In the genomic region with DNA sequence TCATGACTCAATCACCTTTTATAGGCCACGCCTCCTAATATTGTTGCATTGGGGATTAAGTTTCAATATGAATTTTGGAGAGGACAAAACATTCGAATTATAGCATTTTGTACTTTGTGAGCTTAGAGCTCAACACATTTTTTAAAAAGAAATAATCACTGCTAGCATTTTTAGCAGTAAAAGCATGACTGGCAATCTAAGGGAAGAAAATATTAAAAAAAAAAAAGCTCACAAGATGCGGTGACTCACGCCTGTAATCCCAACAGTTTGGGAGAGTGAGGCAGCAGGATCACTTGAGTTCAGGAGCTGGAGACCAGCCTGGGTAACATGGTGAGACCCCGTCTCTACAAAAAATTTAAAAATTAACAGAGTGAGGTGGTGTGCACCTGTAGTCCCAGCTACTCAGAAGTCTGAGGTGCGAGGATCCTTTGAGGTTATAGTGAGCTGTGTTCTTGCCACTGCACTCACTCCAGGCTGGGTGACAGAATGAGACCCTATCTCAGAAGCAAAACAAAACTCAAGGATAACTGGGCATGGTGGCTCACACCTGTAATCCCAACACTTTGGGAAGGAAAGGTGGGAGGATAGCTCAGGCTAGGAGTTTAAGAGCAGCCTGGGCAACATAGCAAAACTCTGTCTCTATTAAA, we compare ENCODE assay signal across 11 cellular contexts. TPM values are rescaled to one million over a fixed set of nuclear protein-coding genes. Genes with fewer than 3 reads are reported as not detected.
DNase-seq lines count a peak whose midpoint lies in the region; ATAC-seq and TF ChIP-seq lines count a peak whose summit lies in the region.
"Had no signal": no experiment of that assay in that cellular context is flagged by ENCODE, and none has a peak within 500 bp of the region (broad histone marks: within the 10 kb centered on the region; RNA-seq: fewer than 3 reads in every experiment).

No MANE protein-coding gene starts in this region.

- H3K4me2 ChIP-seq in IMR-90 (ENCODE audit: low read depth, low read length): no peak overlapping the region

- no peak overlapping the region for H4K5ac ChIP-seq in IMR-90 (ENCODE audit: low read depth, low read length)

- no TSS peak for BruUV-seq in IMR-90 (replicated peaks; lab: Mats Ljungman, UMichigan)

- TF ChIP-seq POLR2A in IMR-90 (IDR thresholded peaks at IDR 0.05; ENCODE audit: low read depth, low read length): no peak

- ATAC-seq in IMR-90 (ENCODE audit: low read depth) (peak; percentile 43; the same call in 1 of the 2 replicates), memory B cell (ENCODE audit: low read depth) (no peak), HG03196 (IDR thresholded peaks at IDR 0.05; ENCODE audit: unreplicated experiment) (no peak)

- WGBS in IMR-90 (ENCODE audit: extremely low coverage in 2 of 2, insufficient read length in 1 of 2), 2 experiments: no CpG with 5 or more reads among the region's 6 CpGs

- no peak overlapping the region for H3K27ac ChIP-seq in IMR-90 (ENCODE audit: insufficient read depth, low read length)

- H3K4me1 ChIP-seq in IMR-90 (ENCODE audit: control insufficient read depth, insufficient read depth, low read length) (no peaks in the 10 kb centered on the region), adipocyte (ENCODE audit: control insufficient read depth, insufficient read depth, low read length) (no peaks in the 10 kb centered on the region)

- no peak overlapping the region for H3K9ac ChIP-seq in IMR-90 (ENCODE audit: low read depth, low read length)
- no peak overlapping the region for H3K9ac ChIP-seq in adipocyte (ENCODE audit: low read length)

- no peak overlapping the region for H2BK15ac ChIP-seq in IMR-90 (ENCODE audit: low read depth, low read length)

- H3K18ac ChIP-seq in IMR-90 (ENCODE audit: low read depth, low read length): no peak overlapping the region

- peak overlapping the region; percentile 17 for H3K4me3 Mint-ChIP-seq in memory B cell
- H3K4me3 Mint-ChIP-seq in CD14-positive monocyte: no peak overlapping the region
- H3K4me3 Mint-ChIP-seq: nephron had no signal

- TF ChIP-seq CTCF in IMR-90 (conservative IDR thresholded peaks at IDR 0.05; ENCODE audit: low read depth, low read length) (no peak), CD14-positive monocyte (IDR thresholded peaks at IDR 0.05) (no peak)

- TF ChIP-seq RAD21 in IMR-90 (IDR thresholded peaks at IDR 0.05; ENCODE audit: low read length): no peak

- H2AK5ac ChIP-seq in IMR-90 (ENCODE audit: low read depth, low read length): no peak overlapping the region

- H2BK5ac ChIP-seq in IMR-90 (ENCODE audit: low read depth, low read length, poor library complexity, severe bottlenecking): no peak overlapping the region

- H3K4me3 ChIP-seq in IMR-90 (ENCODE audit: insufficient read depth, low read depth, low read length): no peak overlapping the region
- no peak overlapping the region for H3K4me3 ChIP-seq in adipocyte (ENCODE audit: low read length)
- H3K4me3 ChIP-seq: transverse colon had no signal

- H3K27me3 Mint-ChIP-seq in memory B cell (no peaks in the 10 kb centered on the region), CD14-positive monocyte (ENCODE audit: low read depth in 3 of 3) (peaks cover 0 to 2% (median 0%) of the 10 kb centered on the region in 3 donors)

- H3K23ac ChIP-seq in IMR-90 (ENCODE audit: low read depth, low read length): no peak overlapping the region

- no peak overlapping the region for H2AFZ ChIP-seq in IMR-90 (replicated peaks; ENCODE audit: low read length, poor library complexity)

- peaks cover 28% of the 10 kb centered on the region for H3K4me1 Mint-ChIP-seq in memory B cell
- peaks cover 4% of the 10 kb centered on the region for H3K4me1 Mint-ChIP-seq in CD14-positive monocyte

- no peaks in the 10 kb centered on the region for H3K9me1 ChIP-seq in IMR-90 (ENCODE audit: insufficient read depth, low read length)

- no peak overlapping the region for H2BK120ac ChIP-seq in IMR-90 (ENCODE audit: low read depth, low read length)

- no peaks in the 10 kb centered on the region for H4K20me1 ChIP-seq in IMR-90 (ENCODE audit: insufficient read depth, low read length)

- H3K9me3 Mint-ChIP-seq in memory B cell: no peaks in the 10 kb centered on the region
- no peaks in the 10 kb centered on the region for H3K9me3 Mint-ChIP-seq in CD14-positive monocyte
- H3K9me3 Mint-ChIP-seq: nephron had no signal

- H3K27me3 ChIP-seq in IMR-90 (ENCODE audit: control insufficient read depth, insufficient read depth, low read length): no peaks in the 10 kb centered on the region; the same call in 1 of the 2 replicates
- H3K27me3 ChIP-seq in adipocyte (replicated peaks; ENCODE audit: control insufficient read depth, insufficient read depth, low read length): no peaks in the 10 kb centered on the region
- H3K27me3 ChIP-seq: transverse colon had no signal

- no peaks in the 10 kb centered on the region for H3K9me3 ChIP-seq in IMR-90 (ENCODE audit: control insufficient read depth, insufficient read depth, low read length)
- H3K9me3 ChIP-seq in adipocyte (ENCODE audit: control insufficient read depth, low read length): no peaks in the 10 kb centered on the region
- H3K9me3 ChIP-seq: transverse colon had no signal

- H2AK9ac ChIP-seq in IMR-90 (replicated peaks; ENCODE audit: low read depth, low read length, poor library complexity): no peak overlapping the region

- no peak overlapping the region for H3K14ac ChIP-seq in IMR-90 (replicated peaks; ENCODE audit: low read depth, low read length)

- H3K79me1 ChIP-seq in IMR-90 (ENCODE audit: low read depth in 1 of 2, low read length in 2 of 2): no peaks in the 10 kb centered on the region

- CTCF ChIA-PET in IMR-90 (lab: Yijun Ruan, JAX): interaction anchor here (1.4 kb wide), 1 partner anchor 30 kb away, joined by 6 read pairs; no protein-coding TSS in a partner anchor

- H3K56ac ChIP-seq in IMR-90 (ENCODE audit: extremely low read depth, insufficient read depth, low read length): no peak overlapping the region

- dilution Hi-C loops in IMR-90 (cut with HindIII; ENCODE audit: low sequenced_read_pairs, unreplicated experiment): no loop called here

- H3K36me3 Mint-ChIP-seq in memory B cell (no peaks in the 10 kb centered on the region), CD14-positive monocyte (no peaks in the 10 kb centered on the region)
- H3K36me3 Mint-ChIP-seq: activated naive CD4-positive, alpha-beta T cell treated with anti-CD3 and anti-CD28 coated beads, Interleukin-2, amount 50 U/mL, for 72 hours had no signal

- H3K36me3 ChIP-seq in IMR-90 (ENCODE audit: control insufficient read depth, insufficient read depth, low read length) (no peaks in the 10 kb centered on the region), adipocyte (ENCODE audit: control insufficient read depth, insufficient read depth, low read length, severe bottlenecking) (no peaks in the 10 kb centered on the region)
- H3K36me3 ChIP-seq: transverse colon had no signal

- DNase-seq in Caki2 (ENCODE audit: low read depth) (peak; percentile 73), IMR-90 (peak; percentile 63), adipocyte (ENCODE audit: low read depth) (peak; percentile 52), memory B cell (ENCODE audit: low spot score in 2 of 2) (no peak), CD14-positive monocyte (ENCODE audit: low spot score) (no peak), mucosa of gallbladder (ENCODE audit: low spot score) (no peak), OCI-M1 (lab: John Stamatoyannopoulos, UW) (no peak)

- H4K8ac ChIP-seq in IMR-90 (ENCODE audit: low read depth in 2 of 2, low read length in 2 of 2): no peak overlapping the region

- H4K91ac ChIP-seq in IMR-90 (ENCODE audit: insufficient read depth, low read depth, low read length): no peak overlapping the region

- H3K27ac Mint-ChIP-seq in memory B cell (peak overlapping the region; percentile 73), CD14-positive monocyte (peak overlapping the region in 1 of 7 donors; percentile 26)
- H3K27ac Mint-ChIP-seq: nephron had no signal

- POLR2A ChIA-PET in IMR-90 (lab: Charles Lee; ENCODE audit: unreplicated experiment): interaction anchor here (0.5 to 0.6 kb wide), 2 partner anchors 15 to 599 kb away, joined by 3 read pairs; no protein-coding TSS in a partner anchor

- H2BK20ac ChIP-seq in IMR-90 (ENCODE audit: low read depth, low read length): no peak overlapping the region

- in situ Hi-C loops in Caki2 (cut with HindIII; ENCODE audit: low pct_unique_long_range_greater_than_20kb, low sequenced_read_pairs): no loop called here
- in situ Hi-C loops in IMR-90 (cut with MboI; ENCODE audit: low sequenced_read_pairs): no loop called here

- intact Hi-C loops in IMR-90 (cut with micrococcal nuclease) (no loop called here), CD14-positive monocyte (cut with micrococcal nuclease) (no loop called here)

- H3K4ac ChIP-seq in IMR-90 (ENCODE audit: low read depth, low read length): no peak overlapping the region

TF ChIP-seq in IMR-90, 13 proteins besides CTCF, POLR2A, EP300 and RAD21:
- TF ChIP-seq NFE2L2 (IDR thresholded peaks at IDR 0.05; ENCODE audit: low read depth, low read length): peak; percentile 72
- TF ChIP-seq MAZ (IDR thresholded peaks at IDR 0.05; ENCODE audit: borderline replicate concordance, low read depth, low read length): no peak
- TF ChIP-seq RCOR1 (IDR thresholded peaks at IDR 0.05; ENCODE audit: insufficient replicate concordance, low read length): no peak
- no peak for TF ChIP-seq RFX5 (IDR thresholded peaks at IDR 0.05; ENCODE audit: low read depth, low read length)
- TF ChIP-seq, protein P1, sequence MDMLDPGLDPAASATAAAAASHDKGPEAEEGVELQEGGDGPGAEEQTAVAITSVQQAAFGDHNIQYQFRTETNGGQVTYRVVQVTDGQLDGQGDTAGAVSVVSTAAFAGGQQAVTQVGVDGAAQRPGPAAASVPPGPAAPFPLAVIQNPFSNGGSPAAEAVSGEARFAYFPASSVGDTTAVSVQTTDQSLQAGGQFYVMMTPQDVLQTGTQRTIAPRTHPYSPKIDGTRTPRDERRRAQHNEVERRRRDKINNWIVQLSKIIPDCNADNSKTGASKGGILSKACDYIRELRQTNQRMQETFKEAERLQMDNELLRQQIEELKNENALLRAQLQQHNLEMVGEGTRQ (IDR thresholded peaks at IDR 0.05; ENCODE audit: low read depth, low read length): no peak
- TF ChIP-seq FOS (IDR thresholded peaks at IDR 0.05; ENCODE audit: low read depth, low read length): 0 out of 2 replicates have a peak, but pooled peaks have one; percentile 19
- no peak for TF ChIP-seq CHD1 (IDR thresholded peaks at IDR 0.05; ENCODE audit: low read depth, low read length)
- no peak for TF ChIP-seq SMC3 (IDR thresholded peaks at IDR 0.05; ENCODE audit: low read depth, low read length)
- TF ChIP-seq MAFK (IDR thresholded peaks at IDR 0.05; ENCODE audit: low read depth, low read length): no peak

RNA-seq across cellular contexts. Expression of a gene that starts 28.8 kb away (rescaled TPM):
- total RNA-seq in Caki2 (2014; rRNA removed; shearing (Covaris generic); ENCODE audit: low replicate concordance): 8.6 TPM in 2 replicates
- total RNA-seq in IMR-90 (2012; rRNA removed) (4.7 and 7.5 TPM in 2 replicates), mucosa of gallbladder (17.8 TPM)
- polyA plus RNA-seq in IMR-90 (2012; rRNA removed) (4.5 and 5.7 TPM in 2 replicates), CD14-positive monocyte (1 to 10 TPM in 1 of 2 donors, under 1 TPM in 1; 0.83 to 1.4 TPM)
- polyA plus RNA-seq in IMR-90 (2012; cell fraction: cytosol; rRNA removed): 1.0 and 1.4 TPM in 2 replicates
- polyA plus RNA-seq in IMR-90 (2012; cell fraction: nucleus; rRNA removed; ENCODE audit: low replicate concordance): 0.16 and 2.9 TPM in 2 replicates

Comparison
In these comparisons a context has a peak if more than half of its experiments do, and no peak if none do; other contexts are left out.
1. DNase-seq: peak in Caki2 (single experiment), IMR-90 (single experiment) and adipocyte (single experiment); none in memory B cell (0 of 2), CD14-positive monocyte (single experiment), mucosa of gallbladder (single experiment) and OCI-M1 (single experiment).